ENCODE assay signal across 8 cellular contexts in genomic region chr3:155079795-155080546, GRCh38. TPM values are rescaled to one million over a fixed set of nuclear protein-coding genes. Genes with fewer than 3 reads are reported as not detected.
DNase-seq lines count a peak whose midpoint lies in the region; ATAC-seq, FAIRE-seq and TF ChIP-seq lines count a peak whose summit lies in the region.

MME (plus strand) TSS chr3:155080319; CDS start chr3:155084168, 3,849 bp downstream.

- TF ChIP-seq CTCF in WTC11 (IDR thresholded peaks at IDR 0.05) (no peak), pancreas (IDR thresholded peaks at IDR 0.05) (no peak)

- intact Hi-C loops in Right ventricle myocardium superior (cut with DNase I) = no loop called here
- intact Hi-C loops in pancreas (cut with DNase I) = no loop called here

- H3K4me3 ChIP-seq in pancreas = peak within 1 kb of the TSS; percentile 3 to 47 (median 34)

- H3K36me3 ChIP-seq in pancreas = no peaks in the 10 kb centered on the region

- ATAC-seq in WTC11 = peak; percentile 94
- peak; percentile 93 for ATAC-seq in Right ventricle myocardium superior (ENCODE audit: poor library complexity)
- ATAC-seq in pancreas = peak; percentile 35 to 83 (median 81)
- no peak for ATAC-seq in HG02678 (IDR thresholded peaks at IDR 0.05; ENCODE audit: unreplicated experiment)

- peaks cover 12% of the 10 kb centered on the region for H3K9me3 Mint-ChIP-seq in WTC11

- H3K36me3 Mint-ChIP-seq in WTC11 = peaks cover 8% of the 10 kb centered on the region; the same call in 1 of the 2 replicates

- H3K4me1 ChIP-seq in pancreas = peaks cover 0 to 9% (median 0%) of the 10 kb centered on the region in 3 donors

- peak; percentile 73 for DNase-seq in AG08395 (ENCODE audit: low spot score)
- peak; percentile 74 for DNase-seq in HK-2 (ENCODE audit: unreplicated experiment)
- DNase-seq in WTC11 (ENCODE audit: low spot score) = peak; percentile 82
- peak; percentile 62 for DNase-seq in Right ventricle myocardium superior
- peak in 4 of 6 donors; percentile 11 to 70 (median 46) for DNase-seq in pancreas
- no peak for DNase-seq in DMS153 treated with DMSO at 0.1 percent for 48 hours (lab: John Stamatoyannopoulos, UW; ENCODE audit: unreplicated experiment)
- DNase-seq in effector CD8-positive, alpha-beta T cell (lab: John Stamatoyannopoulos, UW) = no peak

- 1 to 2% methylated on average over 45 to 50 of the region's 50 CpGs for WGBS in pancreas, 2 donors

- POLR2A ChIA-PET in WTC11 (lab: Charles Lee) = interaction anchor here (0.5 kb wide), 1 partner anchor 539 kb away, joined by 3 read pairs; no protein-coding TSS in a partner anchor

- CTCF ChIA-PET in WTC11 (lab: Charles Lee) = interaction anchor here (0.6 to 1.1 kb wide), 2 partner anchors 176 to 250 kb away, joined by 3 to 6 read pairs; no protein-coding TSS in a partner anchor

- peaks cover 26% of the 10 kb centered on the region for H3K27me3 Mint-ChIP-seq in WTC11 (ENCODE audit: low read depth)

- H3K4me3 Mint-ChIP-seq in WTC11 = peak within 1 kb of the TSS; percentile 92

- peaks cover 38% of the 10 kb centered on the region for H3K4me1 Mint-ChIP-seq in WTC11

- no peak within 1 kb of the TSS for H3K27ac ChIP-seq in pancreas

- H3K9me3 ChIP-seq in pancreas = no peaks in the 10 kb centered on the region

- FAIRE-seq in pancreas (lab: Jason Lieb, UNC) = no peak

- H3K27me3 ChIP-seq in pancreas = no peaks in the 10 kb centered on the region

- peak within 1 kb of the TSS; percentile 93 for H3K27ac Mint-ChIP-seq in WTC11

TF ChIP-seq in WTC11, 78 proteins besides CTCF, POLR2A, EP300 and RAD21 (continues in another document):
- TF ChIP-seq ARID4B (CRISPR knock-in tag; IDR thresholded peaks at IDR 0.05; ENCODE audit: borderline replicate concordance) (peak; percentile 38; the same call in 1 of the 2 replicates), ZNF263 (CRISPR knock-in tag; IDR thresholded peaks at IDR 0.05; ENCODE audit: low read depth) (no peak), ATF6 (CRISPR knock-in tag; IDR thresholded peaks at IDR 0.05) (no peak), CREB1 (CRISPR knock-in tag; IDR thresholded peaks at IDR 0.05) (0 out of 2 replicates have a peak, but pooled peaks have one; percentile 18), CREM (CRISPR knock-in tag; IDR thresholded peaks at IDR 0.05) (no peak), TP53 (CRISPR knock-in tag; IDR thresholded peaks at IDR 0.05) (no peak), PREB (CRISPR knock-in tag; IDR thresholded peaks at IDR 0.05; ENCODE audit: borderline replicate concordance) (no peak), EMX1 (CRISPR knock-in tag; IDR thresholded peaks at IDR 0.05) (no peak), GRHL2 (CRISPR knock-in tag; IDR thresholded peaks at IDR 0.05; ENCODE audit: insufficient replicate concordance, severe bottlenecking) (no peak), PRRX2 (CRISPR knock-in tag; IDR thresholded peaks at IDR 0.05) (no peak), ESRRA (CRISPR knock-in tag; IDR thresholded peaks at IDR 0.05; ENCODE audit: borderline replicate concordance) (no peak), USF1 (CRISPR knock-in tag; IDR thresholded peaks at IDR 0.05) (no peak), NFE2L1 (CRISPR knock-in tag; IDR thresholded peaks at IDR 0.05) (no peak), MLX (CRISPR knock-in tag; IDR thresholded peaks at IDR 0.05) (no peak), SMAD3 (CRISPR knock-in tag; IDR thresholded peaks at IDR 0.05; ENCODE audit: borderline replicate concordance) (no peak), SMAD4 (CRISPR knock-in tag; IDR thresholded peaks at IDR 0.05) (no peak), MAX (CRISPR knock-in tag; IDR thresholded peaks at IDR 0.05) (0 out of 2 replicates have a peak, but pooled peaks have one; percentile 39), ELF4 (CRISPR knock-in tag; IDR thresholded peaks at IDR 0.05; ENCODE audit: low read depth) (no peak), ZBTB43 (CRISPR knock-in tag; IDR thresholded peaks at IDR 0.05) (0 out of 2 replicates have a peak, but pooled peaks have one; percentile 29), FOXP1 (CRISPR knock-in tag; IDR thresholded peaks at IDR 0.05; ENCODE audit: borderline replicate concordance) (peak; percentile 20; the same call in 1 of the 2 replicates)

RNA-seq across cellular contexts. Expression of gene MME, which starts in this region (rescaled TPM):
- 23.7 to 24.4 TPM (median 23.9 TPM) in 3 replicates for total RNA-seq in WTC11 (2021)
- 3.2 TPM for total RNA-seq in Right ventricle myocardium superior
- total RNA-seq in pancreas = 1 to 10 TPM in 3 of 6 donors, under 1 TPM in 3; 0.19 to 3.2 (median 1.3) TPM
- polyA plus RNA-seq in pancreas = under 1 TPM; 0.45 to 0.65 TPM

Comparison
In these comparisons a context has a peak if more than half of its experiments do, and no peak if none do; other contexts are left out.
1. DNase-seq: peak in AG08395 (single experiment), HK-2 (single experiment), WTC11 (single experiment), Right ventricle myocardium superior (single experiment) and pancreas (4 of 6); none in DMS153 treated with DMSO at 0.1 percent for 48 hours (single experiment) and effector CD8-positive, alpha-beta T cell (single experiment).